30 cellular contexts compared by ENCODE assay signal in genomic region chr5:76862986-76863385, GRCh38. TPM values are rescaled to one million over a fixed set of nuclear protein-coding genes. Genes with fewer than 3 reads are reported as not detected.
"Had no signal": no experiment of that assay in that cellular context is flagged by ENCODE, and none has a peak within 500 bp of the region (broad histone marks: within the 10 kb centered on the region; RNA-seq: fewer than 3 reads in every experiment).

No MANE protein-coding gene starts in this region.

- H3K36me3 Mint-ChIP-seq: activated naive CD4-positive, alpha-beta T cell treated with anti-CD3 and anti-CD28 coated beads, Interleukin-2, amount 10 ng/mL, durations not matched to agents 7 days and 5 days; activated naive CD8-positive, alpha-beta T cell treated with anti-CD3 and anti-CD28 coated beads, Interleukin-2, amount 10 ng/mL, durations not matched to agents 7 days and 5 days; naive B cell had no signal

- H3K27ac Mint-ChIP-seq: activated CD4-positive, alpha-beta memory T cell treated with anti-CD3 and anti-CD28 coated beads, Interleukin-2, amount 10 ng/mL, durations not matched to agents 7 days and 5 days; activated CD4-positive, alpha-beta T cell treated with anti-CD3 and anti-CD28 coated beads, Interleukin-2, amount 10 ng/mL, durations not matched to agents 24 days and 14 days; activated naive CD4-positive, alpha-beta T cell treated with anti-CD3 and anti-CD28 coated beads, Interleukin-2, amount 10 ng/mL, durations not matched to agents 7 days and 5 days; activated naive CD8-positive, alpha-beta T cell treated with anti-CD3 and anti-CD28 coated beads, Interleukin-2, amount 10 ng/mL, durations not matched to agents 7 days and 5 days; activated T-cell treated with anti-CD3 and anti-CD28 coated beads, Interleukin-2, amount 50 U/mL, for 24 hours; effector memory CD8-positive, alpha-beta T cell; naive B cell; nephron progenitor cell; T-helper 2 cell treated with Interferon-gamma antibody and Interleukin-4, amounts not matched to agents 5 μg/mL and 100 μg/mL, for 36 hours had no signal

- H3K4me1 Mint-ChIP-seq: activated CD4-positive, alpha-beta memory T cell treated with anti-CD3 and anti-CD28 coated beads, Interleukin-2, amount 10 ng/mL, durations not matched to agents 7 days and 5 days; activated naive CD4-positive, alpha-beta T cell treated with anti-CD3 and anti-CD28 coated beads, Interleukin-2, amount 10 ng/mL, durations not matched to agents 7 days and 5 days had no signal

- H3K4me3 Mint-ChIP-seq: activated CD4-positive, alpha-beta memory T cell treated with anti-CD3 and anti-CD28 coated beads, Interleukin-2, amount 10 ng/mL, durations not matched to agents 7 days and 5 days; activated CD4-positive, alpha-beta T cell treated with anti-CD3 and anti-CD28 coated beads, Interleukin-2, amount 10 ng/mL, durations not matched to agents 24 days and 14 days; activated naive CD4-positive, alpha-beta T cell treated with anti-CD3 and anti-CD28 coated beads, Interleukin-2, amount 10 ng/mL, durations not matched to agents 7 days and 5 days; activated naive CD8-positive, alpha-beta T cell treated with anti-CD3 and anti-CD28 coated beads, Interleukin-2, amount 10 ng/mL, durations not matched to agents 7 days and 5 days; activated T-cell treated with anti-CD3 and anti-CD28 coated beads, Interleukin-2, amount 50 U/mL, for 24 hours; effector memory CD8-positive, alpha-beta T cell; naive B cell; nephron progenitor cell; T-helper 2 cell treated with Interferon-gamma antibody and Interleukin-4, amounts not matched to agents 5 μg/mL and 100 μg/mL, for 36 hours had no signal

- ATAC-seq: activated CD4-positive, CD25-positive, alpha-beta regulatory T cell treated with anti-CD3 and anti-CD28 coated beads, Interleukin-2, amount 50 U/mL, for 24 hours; effector memory CD8-positive, alpha-beta T cell; sciatic nerve had no signal

- H3K27me3 Mint-ChIP-seq: activated CD4-positive, alpha-beta memory T cell treated with anti-CD3 and anti-CD28 coated beads, Interleukin-2, amount 10 ng/mL, durations not matched to agents 7 days and 5 days; activated CD4-positive, alpha-beta T cell treated with anti-CD3 and anti-CD28 coated beads, Interleukin-2, amount 10 ng/mL, durations not matched to agents 24 days and 14 days; activated naive CD4-positive, alpha-beta T cell treated with anti-CD3 and anti-CD28 coated beads, Interleukin-2, amount 10 ng/mL, durations not matched to agents 7 days and 5 days; activated naive CD8-positive, alpha-beta T cell treated with anti-CD3 and anti-CD28 coated beads, Interleukin-2, amount 10 ng/mL, durations not matched to agents 7 days and 5 days; activated T-cell treated with anti-CD3 and anti-CD28 coated beads, Interleukin-2, amount 50 U/mL, for 24 hours; effector memory CD8-positive, alpha-beta T cell; naive B cell had no signal

- H3K9me3 Mint-ChIP-seq: activated CD4-positive, alpha-beta memory T cell treated with anti-CD3 and anti-CD28 coated beads, Interleukin-2, amount 10 ng/mL, durations not matched to agents 7 days and 5 days; activated CD4-positive, alpha-beta T cell treated with anti-CD3 and anti-CD28 coated beads, Interleukin-2, amount 10 ng/mL, durations not matched to agents 24 days and 14 days; activated naive CD4-positive, alpha-beta T cell treated with anti-CD3 and anti-CD28 coated beads, Interleukin-2, amount 10 ng/mL, durations not matched to agents 7 days and 5 days; activated naive CD8-positive, alpha-beta T cell treated with anti-CD3 and anti-CD28 coated beads, Interleukin-2, amount 10 ng/mL, durations not matched to agents 7 days and 5 days; activated T-cell treated with anti-CD3 and anti-CD28 coated beads, Interleukin-2, amount 50 U/mL, for 24 hours; effector memory CD8-positive, alpha-beta T cell; naive B cell; nephron progenitor cell; T-helper 2 cell treated with Interferon-gamma antibody and Interleukin-4, amounts not matched to agents 5 μg/mL and 100 μg/mL, for 36 hours had no signal

- DNase-seq: activated CD4-positive, alpha-beta memory T cell treated with anti-CD3 and anti-CD28 coated beads, Interleukin-2, amount 10 ng/mL, durations not matched to agents 7 days and 5 days; activated CD4-positive, alpha-beta T cell treated with anti-CD3 and anti-CD28 coated beads, Interleukin-2, amount 10 ng/mL, durations not matched to agents 24 days and 14 days; activated CD8-positive, alpha-beta memory T cell treated with anti-CD3 and anti-CD28 coated beads, Interleukin-2, amount 50 U/mL, for 48 hours; activated gamma-delta T cell; activated naive CD4-positive, alpha-beta T cell treated with anti-CD3 and anti-CD28 coated beads, Interleukin-2, amount 10 ng/mL, durations not matched to agents 7 days and 5 days; activated naive CD8-positive, alpha-beta T cell treated with anti-CD3 and anti-CD28 coated beads, Interleukin-2, amount 10 ng/mL, durations not matched to agents 7 days and 5 days; activated T-cell treated with anti-CD3 and anti-CD28 coated beads, Interleukin-2, amount 50 U/mL, for 24 hours; brain microvascular endothelial cell; effector memory CD8-positive, alpha-beta T cell; foreskin fibroblast; head of caudate nucleus; kidney glomerular epithelial cell; left ventricle myocardium inferior; mesendoderm; naive B cell; nephron progenitor cell; ovary; retina; stimulated activated CD4-positive, alpha-beta T cell treated with anti-CD3 and anti-CD28 coated beads, Interleukin-2, amount 100 ng/mL, for 24 hours; stimulated activated naive CD4-positive, alpha-beta T cell; T-helper 1 cell; upper lobe of left lung had no signal

RNA-seq across cellular contexts. Expression of gene S100Z, which starts 13.2 kb away (rescaled TPM):
- total RNA-seq: astrocyte, cardiac septum, left ventricle myocardium inferior, smooth muscle cell, thoracic aorta, vagina had no signal
